In the genomic region with DNA sequence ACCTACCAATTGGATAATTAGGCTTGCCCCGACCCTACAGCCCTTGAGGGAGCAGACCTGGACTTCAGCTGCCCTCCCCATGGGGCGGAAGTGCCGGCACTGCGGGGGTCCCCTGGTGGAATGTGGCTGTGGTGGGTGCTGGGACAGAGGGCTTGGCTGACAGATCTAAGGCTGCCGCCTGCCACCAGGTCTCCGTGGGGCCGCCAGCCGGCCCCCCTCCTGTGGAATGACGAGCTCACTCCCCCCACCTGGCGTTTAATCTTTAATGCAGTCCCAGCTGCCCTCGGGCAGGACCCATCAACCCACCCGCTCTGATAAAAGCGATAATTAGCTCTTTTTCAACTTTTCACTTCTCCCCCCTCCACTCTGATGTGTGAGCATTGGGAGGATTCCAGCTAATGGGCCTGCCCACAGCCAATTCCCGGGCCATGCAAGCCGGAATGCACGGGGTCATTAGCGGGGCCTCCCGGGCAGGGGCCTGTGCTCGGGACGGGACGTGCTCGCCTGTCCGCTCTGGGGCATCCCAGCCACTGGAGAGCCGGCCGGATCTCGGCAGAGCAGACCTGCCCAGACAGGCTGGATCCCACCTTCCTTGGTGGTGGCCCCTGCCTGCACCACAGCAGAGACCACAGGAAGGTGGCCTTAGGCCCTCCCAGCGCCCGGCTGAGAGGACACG, we compare ENCODE assay signal across 1 cellular context.
TF ChIP-seq lines count a peak whose summit lies in the region.

No MANE protein-coding gene starts in this region.

TF ChIP-seq in GM23338, 12 proteins besides CTCF, POLR2A, EP300 and RAD21 (continued from another document):
- TF ChIP-seq, protein P1, sequence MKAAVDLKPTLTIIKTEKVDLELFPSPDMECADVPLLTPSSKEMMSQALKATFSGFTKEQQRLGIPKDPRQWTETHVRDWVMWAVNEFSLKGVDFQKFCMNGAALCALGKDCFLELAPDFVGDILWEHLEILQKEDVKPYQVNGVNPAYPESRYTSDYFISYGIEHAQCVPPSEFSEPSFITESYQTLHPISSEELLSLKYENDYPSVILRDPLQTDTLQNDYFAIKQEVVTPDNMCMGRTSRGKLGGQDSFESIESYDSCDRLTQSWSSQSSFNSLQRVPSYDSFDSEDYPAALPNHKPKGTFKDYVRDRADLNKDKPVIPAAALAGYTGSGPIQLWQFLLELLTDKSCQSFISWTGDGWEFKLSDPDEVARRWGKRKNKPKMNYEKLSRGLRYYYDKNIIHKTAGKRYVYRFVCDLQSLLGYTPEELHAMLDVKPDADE (IDR thresholded peaks at IDR 0.05), result no peak
- TF ChIP-seq, protein P2, sequence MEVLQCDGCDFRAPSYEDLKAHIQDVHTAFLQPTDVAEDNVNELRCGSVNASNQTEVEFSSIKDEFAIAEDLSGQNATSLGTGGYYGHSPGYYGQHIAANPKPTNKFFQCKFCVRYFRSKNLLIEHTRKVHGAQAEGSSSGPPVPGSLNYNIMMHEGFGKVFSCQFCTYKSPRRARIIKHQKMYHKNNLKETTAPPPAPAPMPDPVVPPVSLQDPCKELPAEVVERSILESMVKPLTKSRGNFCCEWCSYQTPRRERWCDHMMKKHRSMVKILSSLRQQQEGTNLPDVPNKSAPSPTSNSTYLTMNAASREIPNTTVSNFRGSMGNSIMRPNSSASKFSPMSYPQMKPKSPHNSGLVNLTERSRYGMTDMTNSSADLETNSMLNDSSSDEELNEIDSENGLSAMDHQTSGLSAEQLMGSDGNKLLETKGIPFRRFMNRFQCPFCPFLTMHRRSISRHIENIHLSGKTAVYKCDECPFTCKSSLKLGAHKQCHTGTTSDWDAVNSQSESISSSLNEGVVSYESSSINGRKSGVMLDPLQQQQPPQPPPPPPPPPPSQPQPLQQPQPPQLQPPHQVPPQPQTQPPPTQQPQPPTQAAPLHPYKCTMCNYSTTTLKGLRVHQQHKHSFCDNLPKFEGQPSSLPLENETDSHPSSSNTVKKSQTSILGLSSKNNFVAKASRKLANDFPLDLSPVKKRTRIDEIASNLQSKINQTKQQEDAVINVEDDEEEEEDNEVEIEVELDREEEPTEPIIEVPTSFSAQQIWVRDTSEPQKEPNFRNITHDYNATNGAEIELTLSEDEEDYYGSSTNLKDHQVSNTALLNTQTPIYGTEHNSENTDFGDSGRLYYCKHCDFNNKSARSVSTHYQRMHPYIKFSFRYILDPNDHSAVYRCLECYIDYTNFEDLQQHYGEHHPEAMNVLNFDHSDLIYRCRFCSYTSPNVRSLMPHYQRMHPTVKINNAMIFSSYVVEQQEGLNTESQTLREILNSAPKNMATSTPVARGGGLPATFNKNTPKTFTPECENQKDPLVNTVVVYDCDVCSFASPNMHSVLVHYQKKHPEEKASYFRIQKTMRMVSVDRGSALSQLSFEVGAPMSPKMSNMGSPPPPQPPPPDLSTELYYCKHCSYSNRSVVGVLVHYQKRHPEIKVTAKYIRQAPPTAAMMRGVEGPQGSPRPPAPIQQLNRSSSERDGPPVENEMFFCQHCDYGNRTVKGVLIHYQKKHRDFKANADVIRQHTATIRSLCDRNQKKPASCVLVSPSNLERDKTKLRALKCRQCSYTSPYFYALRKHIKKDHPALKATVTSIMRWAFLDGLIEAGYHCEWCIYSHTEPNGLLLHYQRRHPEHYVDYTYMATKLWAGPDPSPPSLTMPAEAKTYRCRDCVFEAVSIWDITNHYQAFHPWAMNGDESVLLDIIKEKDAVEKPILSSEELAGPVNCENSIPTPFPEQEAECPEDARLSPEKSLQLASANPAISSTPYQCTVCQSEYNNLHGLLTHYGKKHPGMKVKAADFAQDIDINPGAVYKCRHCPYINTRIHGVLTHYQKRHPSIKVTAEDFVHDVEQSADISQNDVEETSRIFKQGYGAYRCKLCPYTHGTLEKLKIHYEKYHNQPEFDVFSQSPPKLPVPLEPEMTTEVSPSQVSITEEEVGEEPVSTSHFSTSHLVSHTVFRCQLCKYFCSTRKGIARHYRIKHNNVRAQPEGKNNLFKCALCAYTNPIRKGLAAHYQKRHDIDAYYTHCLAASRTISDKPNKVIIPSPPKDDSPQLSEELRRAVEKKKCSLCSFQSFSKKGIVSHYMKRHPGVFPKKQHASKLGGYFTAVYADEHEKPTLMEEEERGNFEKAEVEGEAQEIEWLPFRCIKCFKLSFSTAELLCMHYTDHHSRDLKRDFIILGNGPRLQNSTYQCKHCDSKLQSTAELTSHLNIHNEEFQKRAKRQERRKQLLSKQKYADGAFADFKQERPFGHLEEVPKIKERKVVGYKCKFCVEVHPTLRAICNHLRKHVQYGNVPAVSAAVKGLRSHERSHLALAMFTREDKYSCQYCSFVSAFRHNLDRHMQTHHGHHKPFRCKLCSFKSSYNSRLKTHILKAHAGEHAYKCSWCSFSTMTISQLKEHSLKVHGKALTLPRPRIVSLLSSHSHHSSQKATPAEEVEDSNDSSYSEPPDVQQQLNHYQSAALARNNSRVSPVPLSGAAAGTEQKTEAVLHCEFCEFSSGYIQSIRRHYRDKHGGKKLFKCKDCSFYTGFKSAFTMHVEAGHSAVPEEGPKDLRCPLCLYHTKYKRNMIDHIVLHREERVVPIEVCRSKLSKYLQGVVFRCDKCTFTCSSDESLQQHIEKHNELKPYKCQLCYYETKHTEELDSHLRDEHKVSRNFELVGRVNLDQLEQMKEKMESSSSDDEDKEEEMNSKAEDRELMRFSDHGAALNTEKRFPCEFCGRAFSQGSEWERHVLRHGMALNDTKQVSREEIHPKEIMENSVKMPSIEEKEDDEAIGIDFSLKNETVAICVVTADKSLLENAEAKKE (CRISPR knock-in tag; IDR thresholded peaks at IDR 0.05), result no peak
